Comparison of ENCODE assay signal across 10 cellular contexts in genomic region chr6:13811627-13812358, GRCh38. TPM values are rescaled to one million over a fixed set of nuclear protein-coding genes. Genes with fewer than 3 reads are reported as not detected.
DNase-seq lines count a peak whose midpoint lies in the region; ATAC-seq and TF ChIP-seq lines count a peak whose summit lies in the region.
"Had no signal": no experiment of that assay in that cellular context is flagged by ENCODE, and none has a peak within 500 bp of the region (broad histone marks: within the 10 kb centered on the region; RNA-seq: fewer than 3 reads in every experiment).

No MANE protein-coding gene starts in this region.

- H3K4me1 ChIP-seq in CD8-positive, alpha-beta memory T cell (ENCODE audit: insufficient read depth, low read length), result peaks cover 18% of the 10 kb centered on the region
- H3K4me1 ChIP-seq in Panc1 (ENCODE audit: control insufficient read depth, insufficient read depth, low read length) (peaks cover 20% of the 10 kb centered on the region), esophagus squamous epithelium (peaks cover 6 to 42% (median 13%) of the 10 kb centered on the region in 3 donors)

- no peaks in the 10 kb centered on the region for H3K36me3 ChIP-seq in CD8-positive, alpha-beta memory T cell (ENCODE audit: insufficient read depth, low read length)
- H3K36me3 ChIP-seq in Panc1 (ENCODE audit: control insufficient read depth, insufficient read depth, low read length) (no peaks in the 10 kb centered on the region), esophagus squamous epithelium (peaks cover 0 to 11% (median 0%) of the 10 kb centered on the region in 3 donors)

- H3K4me1 Mint-ChIP-seq in CD8-positive, alpha-beta memory T cell, result peaks cover 34 to 45% (median 40%) of the 10 kb centered on the region in 3 donors
- H3K4me1 Mint-ChIP-seq in glutamatergic neuron (ENCODE audit: low read depth, unreplicated experiment), result peaks cover 3% of the 10 kb centered on the region

- H3K9me3 ChIP-seq in CD8-positive, alpha-beta memory T cell (ENCODE audit: low read length), result no peaks in the 10 kb centered on the region
- no peaks in the 10 kb centered on the region for H3K9me3 ChIP-seq in Panc1 (ENCODE audit: control insufficient read depth, insufficient read depth, low read depth, low read length)
- H3K9me3 ChIP-seq in esophagus squamous epithelium, result no peaks in the 10 kb centered on the region

- no peak overlapping the region for H3K27ac ChIP-seq in CD8-positive, alpha-beta memory T cell (ENCODE audit: low read depth, low read length)
- no peak overlapping the region for H3K27ac ChIP-seq in Panc1 (ENCODE audit: low read length)
- peak overlapping the region in 3 of 4 donors; percentile 30 to 63 (median 43) for H3K27ac ChIP-seq in esophagus squamous epithelium
- no peak overlapping the region for H3K27ac ChIP-seq in RWPE1

- H3K27ac Mint-ChIP-seq in CD8-positive, alpha-beta memory T cell, result peak overlapping the region in 6 of 8 donors; percentile 2 to 75 (median 34)
- H3K27ac Mint-ChIP-seq in glutamatergic neuron (ENCODE audit: unreplicated experiment), result no peak overlapping the region

- CTCF ChIA-PET in CD8-positive, alpha-beta memory T cell (lab: Charles Lee), result interaction anchor here (1.5 kb wide), 1 partner anchor 17 kb away, joined by 7 read pairs; no protein-coding TSS in a partner anchor
- CTCF ChIA-PET in Panc1 (lab: Charles Lee), result no interaction called here
- CTCF ChIA-PET in RWPE1 (lab: Yijun Ruan, JAX), result interaction anchor here (0.6 kb wide), 1 partner anchor 1631 kb away, joined by 3 read pairs; no protein-coding TSS in a partner anchor

- no peaks in the 10 kb centered on the region for H3K27me3 ChIP-seq in CD8-positive, alpha-beta memory T cell (ENCODE audit: insufficient read depth, low read length, poor library complexity, severe bottlenecking)
- no peaks in the 10 kb centered on the region for H3K27me3 ChIP-seq in Panc1 (ENCODE audit: control insufficient read depth, insufficient read depth, low read length)
- H3K27me3 ChIP-seq in esophagus squamous epithelium, result no peaks in the 10 kb centered on the region

- no peaks in the 10 kb centered on the region for H3K9me3 Mint-ChIP-seq in CD8-positive, alpha-beta memory T cell
- peaks cover 4% of the 10 kb centered on the region for H3K9me3 Mint-ChIP-seq in glutamatergic neuron (ENCODE audit: unreplicated experiment)

- no peaks in the 10 kb centered on the region for H3K27me3 Mint-ChIP-seq in CD8-positive, alpha-beta memory T cell
- H3K27me3 Mint-ChIP-seq in glutamatergic neuron (ENCODE audit: unreplicated experiment), result peaks cover 2% of the 10 kb centered on the region

- no peak overlapping the region for H3K4me3 ChIP-seq in CD8-positive, alpha-beta memory T cell (ENCODE audit: low read length)
- H3K4me3 ChIP-seq in Panc1 (ENCODE audit: low read depth in 2 of 2, low read length in 2 of 2) (no peak overlapping the region), esophagus squamous epithelium (no peak overlapping the region)

- POLR2A ChIA-PET in CD8-positive, alpha-beta memory T cell (lab: Charles Lee), result no interaction called here
- POLR2A ChIA-PET in Panc1 (lab: Charles Lee) (interaction anchor here (0.5 kb wide), 1 partner anchor 17 kb away, joined by 4 read pairs; no protein-coding TSS in a partner anchor), RWPE1 (lab: Yijun Ruan, JAX; ENCODE audit: low non-redundant PET) (no interaction called here)

- TF ChIP-seq CTCF in Panc1 (IDR thresholded peaks at IDR 0.05) (no peak), esophagus squamous epithelium (IDR thresholded peaks at IDR 0.05) (no peak), RWPE1 (conservative IDR thresholded peaks at IDR 0.05; ENCODE audit: low read depth) (no peak), glutamatergic neuron (IDR thresholded peaks at IDR 0.05; ENCODE audit: partially characterized antibody, unreplicated experiment) (no peak)

- TF ChIP-seq POLR2A in esophagus squamous epithelium (IDR thresholded peaks at IDR 0.05), result no peak

- DNase-seq in CD8-positive, alpha-beta memory T cell, result no peak
- DNase-seq in Panc1 (ENCODE audit: low read depth, low spot score) (no peak), esophagus squamous epithelium (lab: John Stamatoyannopoulos, UW) (no peak), pons (ENCODE audit: low spot score) (peak; percentile 17), RWPE1 (ENCODE audit: low spot score) (no peak), DMS53 (lab: John Stamatoyannopoulos, UW) (no peak), glutamatergic neuron (no peak)
- DNase-seq: activated CD4-positive, alpha-beta T cell treated with anti-CD3 and anti-CD28 coated beads, Interleukin-2, amount 50 U/mL, for 48 hours; NCI-H1105 treated with DMSO at 0.1 percent for 48 hours had no signal

- TSS peak; percentile 58 for BruUV-seq in Panc1 (replicated peaks; lab: Mats Ljungman, UMichigan)

- ATAC-seq in Panc1 (no peak), GM21367 (IDR thresholded peaks at IDR 0.05; ENCODE audit: unreplicated experiment) (no peak)

- intact Hi-C loops in Panc1 (cut with micrococcal nuclease; ENCODE audit: unreplicated experiment), result no loop called here
- intact Hi-C loops in esophagus squamous epithelium (cut with DNase I), result no loop called here

- in situ Hi-C loops in Panc1 (cut with HindIII; ENCODE audit: low pct_unique_long_range_greater_than_20kb, low sequenced_read_pairs), result no loop called here

- H3K4me3 Mint-ChIP-seq in CD8-positive, alpha-beta memory T cell, result peak overlapping the region in 1 of 7 donors; percentile 95
- H3K4me3 Mint-ChIP-seq in glutamatergic neuron (ENCODE audit: unreplicated experiment), result no peak overlapping the region

- peaks cover 0 to 10% (median 0%) of the 10 kb centered on the region in 3 donors for H3K36me3 Mint-ChIP-seq in CD8-positive, alpha-beta memory T cell
- H3K36me3 Mint-ChIP-seq in glutamatergic neuron (ENCODE audit: unreplicated experiment), result no peaks in the 10 kb centered on the region

- WGBS in esophagus squamous epithelium, 2 donors, result 59 to 63% methylated on average over 5 to 8 of the region's 8 CpGs

RNA-seq across cellular contexts. Expression of gene MCUR1, which starts 2.6 kb away (rescaled TPM):
- 10 to 100 TPM; 50.9 to 54.8 TPM for total RNA-seq in CD8-positive, alpha-beta memory T cell
- 8.4 TPM for polyA plus RNA-seq in CD8-positive, alpha-beta memory T cell
- total RNA-seq in Panc1 (2021; ENCODE audit: unreplicated experiment) (33.1 TPM), esophagus squamous epithelium (10 to 100 TPM; 11.4 to 14.3 (median 13.1) TPM), glutamatergic neuron (ENCODE audit: unreplicated experiment) (14.1 TPM)
- polyA plus RNA-seq in Panc1 (2012; ENCODE audit: insufficient read length), result 26.9 TPM

Comparison
In these comparisons a context has a peak if more than half of its experiments do, and no peak if none do; other contexts are left out.
1. H3K27ac ChIP-seq: peak in esophagus squamous epithelium (3 of 4); none in CD8-positive, alpha-beta memory T cell (single experiment), Panc1 (single experiment) and RWPE1 (single experiment).